In the genomic region with DNA sequence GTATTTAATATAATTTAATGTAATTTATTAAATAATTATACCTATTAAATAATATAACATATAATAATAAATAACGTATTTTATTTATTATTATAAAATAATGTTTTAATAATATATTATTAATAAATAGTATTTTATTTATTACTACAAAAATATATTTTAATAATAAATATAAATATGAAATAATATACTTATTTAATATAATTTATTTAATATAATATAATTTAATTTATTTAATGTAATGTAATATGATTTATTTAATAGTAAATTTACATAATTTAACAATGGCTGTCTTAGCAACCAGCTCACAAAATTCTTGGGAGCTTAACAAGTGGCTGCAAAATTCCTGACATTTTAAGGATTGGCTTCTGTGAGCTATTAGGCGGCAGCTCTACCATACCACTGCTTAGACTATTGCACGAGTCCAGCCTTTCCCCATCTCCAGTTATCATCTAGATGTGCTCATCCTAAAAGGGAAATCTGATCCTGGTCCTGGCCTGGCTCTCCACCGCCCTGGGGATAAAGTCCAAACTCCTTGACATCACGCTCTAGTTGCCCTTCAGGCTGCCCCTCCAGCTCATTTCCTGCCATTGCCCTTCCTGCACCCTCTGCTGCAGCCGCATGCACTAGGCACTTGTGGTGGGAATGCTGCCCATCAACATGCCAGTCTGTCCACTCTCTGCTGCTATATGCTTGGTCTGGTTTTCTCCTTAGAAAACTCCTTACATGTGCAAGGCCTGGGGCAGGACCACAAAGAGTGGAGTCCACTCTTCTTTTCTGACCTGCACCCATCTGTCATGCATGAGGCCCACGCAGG, we compare ENCODE assay signal across 1 cellular context.
TF ChIP-seq lines count a peak whose summit lies in the region.

No MANE protein-coding gene starts in this region.

TF ChIP-seq in HepG2, 621 proteins besides CTCF, POLR2A, EP300 and RAD21 (continued from another document):
- TF ChIP-seq SKI (IDR thresholded peaks at IDR 0.05; ENCODE audit: partially characterized antibody) (no peak), MYNN (CRISPR knock-in tag; IDR thresholded peaks at IDR 0.05; ENCODE audit: low read depth) (no peak), ZNF652 (CRISPR knock-in tag; IDR thresholded peaks at IDR 0.05; ENCODE audit: borderline replicate concordance, low read depth) (no peak), SAP130 (CRISPR knock-in tag; IDR thresholded peaks at IDR 0.05; ENCODE audit: low read depth) (peak; percentile 55), HNF4G (IDR thresholded peaks at IDR 0.05; ENCODE audit: borderline replicate concordance, low read depth, low read length) (peak; percentile 76; the same call in 1 of the 2 replicates), HNF4G (CRISPR knock-in tag; IDR thresholded peaks at IDR 0.05; ENCODE audit: borderline replicate concordance, low read depth) (peak; percentile 95), ZNF24 (IDR thresholded peaks at IDR 0.05) (no peak), ZNF510 (CRISPR knock-in tag; IDR thresholded peaks at IDR 0.05; ENCODE audit: low read depth) (no peak), ZNF788 (CRISPR knock-in tag; IDR thresholded peaks at IDR 0.05; ENCODE audit: borderline replicate concordance) (no peak; the same call in 1 of the 2 replicates), NCOA5 (CRISPR knock-in tag; IDR thresholded peaks at IDR 0.05) (no peak), NFKBIZ (CRISPR knock-in tag; IDR thresholded peaks at IDR 0.05) (no peak), MED13 (CRISPR knock-in tag; IDR thresholded peaks at IDR 0.05) (no peak), PHB2 (IDR thresholded peaks at IDR 0.05; ENCODE audit: partially characterized antibody) (no peak), ZNF550 (CRISPR knock-in tag; IDR thresholded peaks at IDR 0.05; ENCODE audit: borderline replicate concordance) (no peak), KLF13 (CRISPR knock-in tag; IDR thresholded peaks at IDR 0.05) (no peak), TBX3 (IDR thresholded peaks at IDR 0.05; ENCODE audit: borderline replicate concordance) (no peak), RELA (CRISPR knock-in tag; IDR thresholded peaks at IDR 0.05) (no peak), DMAP1 (CRISPR knock-in tag; IDR thresholded peaks at IDR 0.05) (no peak), LCORL (IDR thresholded peaks at IDR 0.05) (no peak), LCORL (CRISPR knock-in tag; IDR thresholded peaks at IDR 0.05) (peak; percentile 82), CBX1 (IDR thresholded peaks at IDR 0.05; ENCODE audit: low read depth) (no peak), SOX5 (CRISPR knock-in tag; IDR thresholded peaks at IDR 0.05; ENCODE audit: borderline replicate concordance) (no peak), RBAK (CRISPR knock-in tag; IDR thresholded peaks at IDR 0.05) (no peak), ZNF121 (CRISPR knock-in tag; IDR thresholded peaks at IDR 0.05) (no peak), ZNF205 (CRISPR knock-in tag; IDR thresholded peaks at IDR 0.05) (no peak), ZNF724P (CRISPR knock-in tag; IDR thresholded peaks at IDR 0.05; ENCODE audit: borderline replicate concordance) (no peak), MAFK (conservative IDR thresholded peaks at IDR 0.05 in 1 of 2, IDR thresholded peaks at IDR 0.05 in 1 of 2; ENCODE audit: low read length in 2 of 2) (0 out of 4 replicates have a peak, but pooled peaks of 1 of the 2 experiments have one; percentile 0), KLF6 (CRISPR knock-in tag; IDR thresholded peaks at IDR 0.05) (no peak), ZNF678 (CRISPR knock-in tag; IDR thresholded peaks at IDR 0.05) (no peak), HDAC2 (CRISPR knock-in tag; IDR thresholded peaks at IDR 0.05) (peak; percentile 66), ZNF33A (CRISPR knock-in tag; IDR thresholded peaks at IDR 0.05; ENCODE audit: borderline replicate concordance) (no peak), SETDB1 (CRISPR knock-in tag; IDR thresholded peaks at IDR 0.05; ENCODE audit: borderline replicate concordance) (no peak), KDM6A (CRISPR knock-in tag; IDR thresholded peaks at IDR 0.05; ENCODE audit: low read depth) (no peak), JUNB (CRISPR knock-in tag; IDR thresholded peaks at IDR 0.05; ENCODE audit: borderline replicate concordance) (no peak)
- TF ChIP-seq, protein P1, sequence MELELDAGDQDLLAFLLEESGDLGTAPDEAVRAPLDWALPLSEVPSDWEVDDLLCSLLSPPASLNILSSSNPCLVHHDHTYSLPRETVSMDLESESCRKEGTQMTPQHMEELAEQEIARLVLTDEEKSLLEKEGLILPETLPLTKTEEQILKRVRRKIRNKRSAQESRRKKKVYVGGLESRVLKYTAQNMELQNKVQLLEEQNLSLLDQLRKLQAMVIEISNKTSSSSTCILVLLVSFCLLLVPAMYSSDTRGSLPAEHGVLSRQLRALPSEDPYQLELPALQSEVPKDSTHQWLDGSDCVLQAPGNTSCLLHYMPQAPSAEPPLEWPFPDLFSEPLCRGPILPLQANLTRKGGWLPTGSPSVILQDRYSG (CRISPR knock-in tag; IDR thresholded peaks at IDR 0.05), result no peak
- TF ChIP-seq, protein P2, sequence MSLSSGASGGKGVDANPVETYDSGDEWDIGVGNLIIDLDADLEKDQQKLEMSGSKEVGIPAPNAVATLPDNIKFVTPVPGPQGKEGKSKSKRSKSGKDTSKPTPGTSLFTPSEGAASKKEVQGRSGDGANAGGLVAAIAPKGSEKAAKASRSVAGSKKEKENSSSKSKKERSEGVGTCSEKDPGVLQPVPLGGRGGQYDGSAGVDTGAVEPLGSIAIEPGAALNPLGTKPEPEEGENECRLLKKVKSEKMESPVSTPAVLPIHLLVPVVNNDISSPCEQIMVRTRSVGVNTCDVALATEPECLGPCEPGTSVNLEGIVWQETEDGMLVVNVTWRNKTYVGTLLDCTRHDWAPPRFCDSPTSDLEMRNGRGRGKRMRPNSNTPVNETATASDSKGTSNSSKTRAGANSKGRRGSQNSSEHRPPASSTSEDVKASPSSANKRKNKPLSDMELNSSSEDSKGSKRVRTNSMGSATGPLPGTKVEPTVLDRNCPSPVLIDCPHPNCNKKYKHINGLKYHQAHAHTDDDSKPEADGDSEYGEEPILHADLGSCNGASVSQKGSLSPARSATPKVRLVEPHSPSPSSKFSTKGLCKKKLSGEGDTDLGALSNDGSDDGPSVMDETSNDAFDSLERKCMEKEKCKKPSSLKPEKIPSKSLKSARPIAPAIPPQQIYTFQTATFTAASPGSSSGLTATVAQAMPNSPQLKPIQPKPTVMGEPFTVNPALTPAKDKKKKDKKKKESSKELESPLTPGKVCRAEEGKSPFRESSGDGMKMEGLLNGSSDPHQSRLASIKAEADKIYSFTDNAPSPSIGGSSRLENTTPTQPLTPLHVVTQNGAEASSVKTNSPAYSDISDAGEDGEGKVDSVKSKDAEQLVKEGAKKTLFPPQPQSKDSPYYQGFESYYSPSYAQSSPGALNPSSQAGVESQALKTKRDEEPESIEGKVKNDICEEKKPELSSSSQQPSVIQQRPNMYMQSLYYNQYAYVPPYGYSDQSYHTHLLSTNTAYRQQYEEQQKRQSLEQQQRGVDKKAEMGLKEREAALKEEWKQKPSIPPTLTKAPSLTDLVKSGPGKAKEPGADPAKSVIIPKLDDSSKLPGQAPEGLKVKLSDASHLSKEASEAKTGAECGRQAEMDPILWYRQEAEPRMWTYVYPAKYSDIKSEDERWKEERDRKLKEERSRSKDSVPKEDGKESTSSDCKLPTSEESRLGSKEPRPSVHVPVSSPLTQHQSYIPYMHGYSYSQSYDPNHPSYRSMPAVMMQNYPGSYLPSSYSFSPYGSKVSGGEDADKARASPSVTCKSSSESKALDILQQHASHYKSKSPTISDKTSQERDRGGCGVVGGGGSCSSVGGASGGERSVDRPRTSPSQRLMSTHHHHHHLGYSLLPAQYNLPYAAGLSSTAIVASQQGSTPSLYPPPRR (CRISPR knock-in tag; IDR thresholded peaks at IDR 0.05; ENCODE audit: borderline replicate concordance), result no peak
- TF ChIP-seq, protein P3, sequence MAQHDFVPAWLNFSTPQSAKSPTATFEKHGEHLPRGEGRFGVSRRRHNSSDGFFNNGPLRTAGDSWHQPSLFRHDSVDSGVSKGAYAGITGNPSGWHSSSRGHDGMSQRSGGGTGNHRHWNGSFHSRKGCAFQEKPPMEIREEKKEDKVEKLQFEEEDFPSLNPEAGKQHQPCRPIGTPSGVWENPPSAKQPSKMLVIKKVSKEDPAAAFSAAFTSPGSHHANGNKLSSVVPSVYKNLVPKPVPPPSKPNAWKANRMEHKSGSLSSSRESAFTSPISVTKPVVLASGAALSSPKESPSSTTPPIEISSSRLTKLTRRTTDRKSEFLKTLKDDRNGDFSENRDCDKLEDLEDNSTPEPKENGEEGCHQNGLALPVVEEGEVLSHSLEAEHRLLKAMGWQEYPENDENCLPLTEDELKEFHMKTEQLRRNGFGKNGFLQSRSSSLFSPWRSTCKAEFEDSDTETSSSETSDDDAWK (CRISPR knock-in tag; IDR thresholded peaks at IDR 0.05), result no peak
TF ChIP-seq in HepG2: peak in this region for 84.
